ENCODE assay signal across 15 cellular contexts in genomic region chr2:46888421-46888952, GRCh38. TPM values are rescaled to one million over a fixed set of nuclear protein-coding genes. Genes with fewer than 3 reads are reported as not detected.
DNase-seq lines count a peak whose midpoint lies in the region; ATAC-seq, FAIRE-seq and TF ChIP-seq lines count a peak whose summit lies in the region.
"Had no signal": no experiment of that assay in that cellular context is flagged by ENCODE, and none has a peak within 500 bp of the region (broad histone marks: within the 10 kb centered on the region; RNA-seq: fewer than 3 reads in every experiment).

No MANE protein-coding gene starts in this region.

- WGBS in SK-N-SH (ENCODE audit: low lambda C conversion rate), result 79% methylated on average over 11 of the region's 11 CpGs
- 64% methylated on average over 11 of the region's 11 CpGs for WGBS in right cardiac atrium
- no CpG with 5 or more reads among the region's 11 CpGs for WGBS in trophoblast cell (ENCODE audit: extremely low coverage, insufficient coverage, insufficient read length)

- DNase-seq in EH (ENCODE audit: low read depth) (peak; percentile 13), SK-N-SH (no peak), right cardiac atrium (no peak), trophoblast cell (peak in 1 of 2 donors; percentile 9), frontal cortex (ENCODE audit: low spot score in 2 of 2) (no peak), progenitor cell of endocrine pancreas (ENCODE audit: low spot score, unreplicated experiment) (no peak), DMS79 treated with DMSO at 0.1 percent for 48 hours (lab: John Stamatoyannopoulos, UW) (no peak)
- DNase-seq in effector memory CD8-positive, alpha-beta T cell, result no peak
- DNase-seq: activated CD8-positive, alpha-beta memory T cell treated with anti-CD3 and anti-CD28 coated beads, Interleukin-2, amount 50 U/mL, for 48 hours; activated effector memory CD4-positive, alpha-beta T cell treated with Interleukin-2 at 50 U/mL for 16 hours; occipital lobe had no signal

- no peak overlapping the region for H4K12ac ChIP-seq in trophoblast cell (ENCODE audit: low read depth, low read length)

- H2BK120ac ChIP-seq in trophoblast cell (ENCODE audit: insufficient read depth, low read length, poor library complexity), result no peak overlapping the region

- H3F3A ChIP-seq in SK-N-SH (replicated peaks; ENCODE audit: insufficient read depth), result peaks cover 8% of the 10 kb centered on the region

- no peak for TF ChIP-seq EP300 in SK-N-SH (IDR thresholded peaks at IDR 0.05; ENCODE audit: borderline replicate concordance in 1 of 2, low read depth in 1 of 2, low read length in 1 of 2)

- POLR2A ChIA-PET in SK-N-SH (lab: Yijun Ruan, JAX), result no interaction called here

- no peak overlapping the region for H2BK12ac ChIP-seq in trophoblast cell (ENCODE audit: low read length)

- H4K8ac ChIP-seq in trophoblast cell (ENCODE audit: low read depth, low read length), result no peak overlapping the region

- no peak overlapping the region for H2BK5ac ChIP-seq in trophoblast cell (ENCODE audit: low read depth, low read length, poor library complexity)

- H3K36me3 Mint-ChIP-seq in effector memory CD8-positive, alpha-beta T cell (ENCODE audit: insufficient read depth), result no peaks in the 10 kb centered on the region
- H3K36me3 Mint-ChIP-seq in progenitor cell of endocrine pancreas (ENCODE audit: insufficient read depth), result no peaks in the 10 kb centered on the region
- H3K36me3 Mint-ChIP-seq: CD8-positive, alpha-beta T cell; stimulated activated effector memory CD8-positive, alpha-beta T cell treated with anti-CD3 and anti-CD28 coated beads, Interleukin-12 subunit alpha, Interleukin-12 subunit beta, amount 100 ng/mL, for 72 hours had no signal

- H3K36me3 ChIP-seq in SK-N-SH (replicated peaks in 1 of 2; ENCODE audit: control insufficient read depth in 1 of 2, insufficient read depth in 2 of 2, low read length in 1 of 2) (no peaks in the 10 kb centered on the region), trophoblast cell (ENCODE audit: control insufficient read depth in 1 of 2, insufficient read depth in 2 of 2, low read length in 2 of 2) (no peaks in the 10 kb centered on the region)

- no peak overlapping the region for H3K18ac ChIP-seq in trophoblast cell (ENCODE audit: low read length)

- H3K27ac Mint-ChIP-seq in effector memory CD8-positive, alpha-beta T cell, result no peak overlapping the region
- H3K27ac Mint-ChIP-seq in progenitor cell of endocrine pancreas, result no peak overlapping the region
- H3K27ac Mint-ChIP-seq: CD8-positive, alpha-beta T cell; stimulated activated effector memory CD8-positive, alpha-beta T cell treated with anti-CD3 and anti-CD28 coated beads, Interleukin-12 subunit alpha, Interleukin-12 subunit beta, amount 100 ng/mL, for 72 hours had no signal

- no peak overlapping the region for H3K23ac ChIP-seq in trophoblast cell (ENCODE audit: low read length)

- no peaks in the 10 kb centered on the region for H3K79me1 ChIP-seq in trophoblast cell (ENCODE audit: low read length)

- CTCF ChIA-PET in SK-N-SH (lab: Yijun Ruan, JAX), result interaction anchor here (0.6 to 7.1 kb wide), 49 partner anchors 8 to 905 kb away, joined by 3 to 99 read pairs (median 4); no protein-coding TSS in a partner anchor

- peak overlapping the region; percentile 57 for H3K4me2 ChIP-seq in SK-N-SH
- no peak overlapping the region for H3K4me2 ChIP-seq in trophoblast cell (ENCODE audit: low read length)

- H3K27me3 ChIP-seq in SK-N-SH (ENCODE audit: insufficient read depth), result no peaks in the 10 kb centered on the region
- no peaks in the 10 kb centered on the region for H3K27me3 ChIP-seq in right cardiac atrium (ENCODE audit: control insufficient read depth, insufficient read depth)
- no peaks in the 10 kb centered on the region for H3K27me3 ChIP-seq in trophoblast cell (ENCODE audit: insufficient read depth, low read length)

- peak; percentile 5 to 25 for ATAC-seq in right cardiac atrium
- no peak for ATAC-seq in effector memory CD8-positive, alpha-beta T cell (replicated peaks)
- ATAC-seq: CD8-positive, alpha-beta T cell; stimulated activated effector memory CD8-positive, alpha-beta T cell treated with anti-CD3 and anti-CD28 coated beads, Interleukin-12 subunit alpha, Interleukin-12 subunit beta, amount 100 ng/mL, for 72 hours had no signal

- TF ChIP-seq RAD21 in SK-N-SH (IDR thresholded peaks at IDR 0.05; ENCODE audit: low read length), result no peak

- peaks cover 0 to 3% of the 10 kb centered on the region in 2 donors for H3K4me1 Mint-ChIP-seq in effector memory CD8-positive, alpha-beta T cell (ENCODE audit: low read depth in 2 of 2)
- no peaks in the 10 kb centered on the region for H3K4me1 Mint-ChIP-seq in progenitor cell of endocrine pancreas (ENCODE audit: low read depth)
- H3K4me1 Mint-ChIP-seq: stimulated activated effector memory CD8-positive, alpha-beta T cell treated with anti-CD3 and anti-CD28 coated beads, Interleukin-12 subunit alpha, Interleukin-12 subunit beta, amount 100 ng/mL, for 72 hours had no signal

- H3K4me3 Mint-ChIP-seq in effector memory CD8-positive, alpha-beta T cell, result no peak overlapping the region
- no peak overlapping the region for H3K4me3 Mint-ChIP-seq in progenitor cell of endocrine pancreas (ENCODE audit: low read depth)
- H3K4me3 Mint-ChIP-seq: CD8-positive, alpha-beta T cell; stimulated activated effector memory CD8-positive, alpha-beta T cell treated with anti-CD3 and anti-CD28 coated beads, Interleukin-12 subunit alpha, Interleukin-12 subunit beta, amount 100 ng/mL, for 72 hours had no signal

- 0 out of 4 replicates have a peak overlapping the region, but pooled peaks of 1 of the 2 experiments have one; percentile 51 for H3K4me3 ChIP-seq in SK-N-SH (ENCODE audit: low read depth in 2 of 2, low read length in 1 of 2)
- H3K4me3 ChIP-seq in right cardiac atrium (ENCODE audit: low read length), result no peak overlapping the region
- H3K4me3 ChIP-seq in trophoblast cell (ENCODE audit: low read depth, low read length), result no peak overlapping the region

- H3K4me1 ChIP-seq in SK-N-SH (ENCODE audit: control insufficient read depth in 1 of 2, insufficient read depth in 2 of 2, low read depth in 1 of 2, low read length in 1 of 2), result peaks cover 0 to 28% of the 10 kb centered on the region in 2 experiments; a peak in 2 of 4 replicates
- H3K4me1 ChIP-seq in right cardiac atrium (ENCODE audit: control insufficient read depth, insufficient read depth, low read length), result no peaks in the 10 kb centered on the region
- H3K4me1 ChIP-seq in trophoblast cell (ENCODE audit: control insufficient read depth in 1 of 2, insufficient read depth in 2 of 2, low read length in 2 of 2), result peaks cover 6 to 11% of the 10 kb centered on the region in 2 experiments

- peak overlapping the region in 1 of 2 experiments; percentile 85; a peak in 2 of 4 replicates for H3K27ac ChIP-seq in SK-N-SH (ENCODE audit: low read depth in 2 of 2, low read length in 1 of 2)
- H3K27ac ChIP-seq in right cardiac atrium (ENCODE audit: low read length), result no peak overlapping the region
- no peak overlapping the region for H3K27ac ChIP-seq in trophoblast cell (ENCODE audit: low read depth, low read length)

- H3K9me3 Mint-ChIP-seq in effector memory CD8-positive, alpha-beta T cell, result no peaks in the 10 kb centered on the region
- H3K9me3 Mint-ChIP-seq in progenitor cell of endocrine pancreas (ENCODE audit: low read depth), result no peaks in the 10 kb centered on the region
- H3K9me3 Mint-ChIP-seq: CD8-positive, alpha-beta T cell; H9; stimulated activated effector memory CD8-positive, alpha-beta T cell treated with anti-CD3 and anti-CD28 coated beads, Interleukin-12 subunit alpha, Interleukin-12 subunit beta, amount 100 ng/mL, for 72 hours had no signal

- H2AK5ac ChIP-seq in trophoblast cell (ENCODE audit: low read length), result no peak overlapping the region

- no peaks in the 10 kb centered on the region for H4K20me1 ChIP-seq in SK-N-SH (ENCODE audit: insufficient read depth)

- H3K4ac ChIP-seq in trophoblast cell (ENCODE audit: low read depth, low read length), result no peak overlapping the region

- peaks cover 16 to 40% of the 10 kb centered on the region in 2 donors for H3K27me3 Mint-ChIP-seq in effector memory CD8-positive, alpha-beta T cell
- H3K27me3 Mint-ChIP-seq in progenitor cell of endocrine pancreas, result peaks cover 11% of the 10 kb centered on the region

- FAIRE-seq in frontal cortex (lab: Jason Lieb, UNC), result no peak
- FAIRE-seq: bronchial epithelial cell had no signal

- H2AFZ ChIP-seq in SK-N-SH (ENCODE audit: low read depth) (peak overlapping the region; percentile 86), trophoblast cell (ENCODE audit: insufficient read depth, low read length, poor library complexity) (no peak overlapping the region)

- H3K9me2 ChIP-seq in SK-N-SH, result no peaks in the 10 kb centered on the region

- no peaks in the 10 kb centered on the region for H3K9me3 ChIP-seq in SK-N-SH
- H3K9me3 ChIP-seq in right cardiac atrium (ENCODE audit: control insufficient read depth, low read length), result no peaks in the 10 kb centered on the region
- peaks cover 2% of the 10 kb centered on the region for H3K9me3 ChIP-seq in trophoblast cell (ENCODE audit: insufficient read depth, low read depth, low read length)

- H3K9ac ChIP-seq in SK-N-SH (peak overlapping the region; percentile 22), trophoblast cell (ENCODE audit: low read length) (no peak overlapping the region)

- TF ChIP-seq CTCF in SK-N-SH (IDR thresholded peaks at IDR 0.05), result no peak
- no peak for TF ChIP-seq CTCF in progenitor cell of endocrine pancreas (IDR thresholded peaks at IDR 0.05; ENCODE audit: unreplicated experiment)

- H4K91ac ChIP-seq in trophoblast cell (ENCODE audit: low read depth, low read length), result peak overlapping the region; percentile 45

- intact Hi-C loops in right cardiac atrium (cut with DNase I), result loop anchor here (5.0 kb wide), 3 partner anchors 86 to 256 kb away; no protein-coding TSS in a partner anchor

- H3K79me2 ChIP-seq in SK-N-SH (ENCODE audit: insufficient read depth) (no peaks in the 10 kb centered on the region), trophoblast cell (ENCODE audit: control insufficient read depth, insufficient read depth, low read length, poor library complexity) (no peaks in the 10 kb centered on the region)

- no peak overlapping the region for H3K14ac ChIP-seq in trophoblast cell (ENCODE audit: low read length)

RNA-seq across cellular contexts. Expression of gene MCFD2, which starts 27.1 kb away (rescaled TPM):
- polyA plus RNA-seq in SK-N-SH (2012; rRNA removed) (88.2 and 123 TPM in 2 replicates), right cardiac atrium (27.1 TPM)
- 123 and 126 TPM in 2 replicates for polyA plus RNA-seq in SK-N-SH (2012; cell fraction: cytosol; rRNA removed)
- polyA plus RNA-seq in SK-N-SH (2012; cell fraction: nucleus; rRNA removed), result 41.1 and 69.7 TPM in 2 replicates
- total RNA-seq in right cardiac atrium (100 to 1,000 TPM in 1 of 4 donors, 10 to 100 TPM in 3; 63.9 to 103 (median 75.2) TPM), frontal cortex (42.4 TPM), progenitor cell of endocrine pancreas (72.9 and 78.3 TPM in 2 replicates)
- 100 and 104 TPM in 2 replicates for polyA plus RNA-seq in trophoblast cell (2013)

RNA-seq across cellular contexts. Expression of gene TTC7A, which starts 52.5 kb away (rescaled TPM):
- 9.3 and 12.8 TPM in 2 replicates for polyA plus RNA-seq in SK-N-SH (2012; rRNA removed)
- polyA plus RNA-seq in SK-N-SH (2012; cell fraction: cytosol; rRNA removed), result 5.3 and 7.9 TPM in 2 replicates
- polyA plus RNA-seq in SK-N-SH (2012; cell fraction: nucleus; rRNA removed), result 45.7 and 49.6 TPM in 2 replicates
- total RNA-seq in right cardiac atrium, result 10 to 100 TPM in 1 of 4 donors, 1 to 10 TPM in 3; 6.4 to 10.1 (median 9.2) TPM
- polyA plus RNA-seq in right cardiac atrium, result 6.0 TPM
- polyA plus RNA-seq in trophoblast cell (2013), result 31.2 and 33.6 TPM in 2 replicates
- 4.5 TPM for total RNA-seq in frontal cortex
- 14.2 and 14.8 TPM in 2 replicates for total RNA-seq in progenitor cell of endocrine pancreas
